ENCODE assay signal across 14 cellular contexts in genomic region chr3:50587373-50587772, GRCh38. TPM values are rescaled to one million over a fixed set of nuclear protein-coding genes. Genes with fewer than 3 reads are reported as not detected.
A peak's percentile ranks its signal among the peaks of the same experiment; 100 is the strongest.
DNase-seq lines count a peak whose midpoint lies in the region; ATAC-seq and TF ChIP-seq lines count a peak whose summit lies in the region.
"Had no signal": no experiment of that assay in that cellular context is flagged by ENCODE, and none has a peak within 500 bp of the region (broad histone marks: within the 10 kb centered on the region; RNA-seq: fewer than 3 reads in every experiment).

No MANE protein-coding gene starts in this region.

- no peaks in the 10 kb centered on the region for H3K9me3 Mint-ChIP-seq in activated naive CD4-positive, alpha-beta T cell treated with anti-CD3 and anti-CD28 coated beads, Interleukin-2, amount 50 U/mL, for 24 hours
- no peaks in the 10 kb centered on the region for H3K9me3 Mint-ChIP-seq in activated CD8-positive, alpha-beta T cell treated with anti-CD3 and anti-CD28 coated beads, Interleukin-2, amount 10 ng/mL, durations not matched to agents 7 days and 5 days (ENCODE audit: insufficient read depth)
- H3K9me3 Mint-ChIP-seq in stimulated activated memory B cell treated with anti-CD40 and anti-IgM and Interleukin-4, amounts not matched to agents 10 μg/mL and 1 μg/mL and 100 μg/mL, for 72 hours = no peaks in the 10 kb centered on the region

- peak overlapping the region; percentile 61 for H3K4me3 Mint-ChIP-seq in activated naive CD4-positive, alpha-beta T cell treated with anti-CD3 and anti-CD28 coated beads, Interleukin-2, amount 50 U/mL, for 24 hours
- peak overlapping the region; percentile 15 for H3K4me3 Mint-ChIP-seq in activated CD8-positive, alpha-beta T cell treated with anti-CD3 and anti-CD28 coated beads, Interleukin-2, amount 10 ng/mL, durations not matched to agents 7 days and 5 days
- no peak overlapping the region for H3K4me3 Mint-ChIP-seq in stimulated activated memory B cell treated with anti-CD40 and anti-IgM and Interleukin-4, amounts not matched to agents 10 μg/mL and 1 μg/mL and 100 μg/mL, for 72 hours

- H3K4me1 Mint-ChIP-seq in activated naive CD4-positive, alpha-beta T cell treated with anti-CD3 and anti-CD28 coated beads, Interleukin-2, amount 50 U/mL, for 24 hours = peaks cover 75% of the 10 kb centered on the region
- peaks cover 96% of the 10 kb centered on the region for H3K4me1 Mint-ChIP-seq in activated CD8-positive, alpha-beta T cell treated with anti-CD3 and anti-CD28 coated beads, Interleukin-2, amount 10 ng/mL, durations not matched to agents 7 days and 5 days (ENCODE audit: low read depth)
- peaks cover 57% of the 10 kb centered on the region for H3K4me1 Mint-ChIP-seq in stimulated activated memory B cell treated with anti-CD40 and anti-IgM and Interleukin-4, amounts not matched to agents 10 μg/mL and 1 μg/mL and 100 μg/mL, for 72 hours

- intact Hi-C loops in heart left ventricle (cut with DNase I) = loop anchor here in 1 of 10 donors (2.0 kb wide), 1 partner anchor 13 kb away; no protein-coding TSS in a partner anchor

- H3K9me3 ChIP-seq in heart left ventricle = no peaks in the 10 kb centered on the region
- H3K9me3 ChIP-seq: HAP-1, MG63, ovary, stomach had no signal

- peak overlapping the region; percentile 89 for H3K27ac Mint-ChIP-seq in activated naive CD4-positive, alpha-beta T cell treated with anti-CD3 and anti-CD28 coated beads, Interleukin-2, amount 50 U/mL, for 24 hours
- peak overlapping the region; percentile 98 for H3K27ac Mint-ChIP-seq in activated CD8-positive, alpha-beta T cell treated with anti-CD3 and anti-CD28 coated beads, Interleukin-2, amount 10 ng/mL, durations not matched to agents 7 days and 5 days
- H3K27ac Mint-ChIP-seq in stimulated activated memory B cell treated with anti-CD40 and anti-IgM and Interleukin-4, amounts not matched to agents 10 μg/mL and 1 μg/mL and 100 μg/mL, for 72 hours = peak overlapping the region; percentile 98

- POLR2A ChIA-PET in activated CD8-positive, alpha-beta T cell treated with anti-CD3 and anti-CD28 coated beads, Interleukin-2, amount 10 ng/mL, durations not matched to agents 7 days and 5 days (lab: Charles Lee) = interaction anchor here (0.7 to 11.1 kb wide), 3 partner anchors 13 to 23 kb away, joined by 3 to 970 read pairs (median 612); partner anchors contain the start of genes C3orf18, CISH and HEMK1

- CTCF ChIA-PET in activated CD8-positive, alpha-beta T cell treated with anti-CD3 and anti-CD28 coated beads, Interleukin-2, amount 10 ng/mL, durations not matched to agents 7 days and 5 days (lab: Charles Lee) = interaction anchor here (11.1 kb wide), 2 partner anchors 15 to 22 kb away, joined by 387 to 535 read pairs; partner anchors contain the start of genes C3orf18, CISH, HEMK1 and MAPKAPK3

- H3K4me1 ChIP-seq in heart left ventricle = peaks cover 5 to 82% (median 54%) of the 10 kb centered on the region in 12 donors
- H3K4me1 ChIP-seq: HAP-1 had no signal

- 57 to 73% (median 66%) methylated on average over 6 of the region's 6 CpGs for WGBS in heart left ventricle, 4 donors

- no peak for ATAC-seq in activated CD8-positive, alpha-beta T cell treated with anti-CD3 and anti-CD28 coated beads, Interleukin-2, amount 10 ng/mL, durations not matched to agents 7 days and 5 days
- ATAC-seq in heart left ventricle = peak; percentile 25 to 63 (median 57)
- no peak for ATAC-seq in stimulated activated memory B cell treated with anti-CD40 and anti-IgM and Interleukin-4, amounts not matched to agents 10 μg/mL and 1 μg/mL and 100 μg/mL, for 72 hours

- TF ChIP-seq POLR2A in heart left ventricle (IDR thresholded peaks at IDR 0.05) = no peak

- no peaks in the 10 kb centered on the region for H3K27me3 Mint-ChIP-seq in activated naive CD4-positive, alpha-beta T cell treated with anti-CD3 and anti-CD28 coated beads, Interleukin-2, amount 50 U/mL, for 24 hours
- no peaks in the 10 kb centered on the region for H3K27me3 Mint-ChIP-seq in activated CD8-positive, alpha-beta T cell treated with anti-CD3 and anti-CD28 coated beads, Interleukin-2, amount 10 ng/mL, durations not matched to agents 7 days and 5 days (ENCODE audit: low read depth)
- no peaks in the 10 kb centered on the region for H3K27me3 Mint-ChIP-seq in stimulated activated memory B cell treated with anti-CD40 and anti-IgM and Interleukin-4, amounts not matched to agents 10 μg/mL and 1 μg/mL and 100 μg/mL, for 72 hours

- DNase-seq in activated naive CD4-positive, alpha-beta T cell (lab: John Stamatoyannopoulos, UW) = no peak
- no peak for DNase-seq in activated CD8-positive, alpha-beta T cell treated with anti-CD3 and anti-CD28 coated beads, Interleukin-2, amount 10 ng/mL, durations not matched to agents 7 days and 5 days
- peak in 3 of 5 donors; percentile 48 to 75 (median 48) for DNase-seq in heart left ventricle
- DNase-seq in stimulated activated CD4-positive, alpha-beta T cell treated with anti-CD3 and anti-CD28 coated beads, Interleukin-2, amount 100 ng/mL, for 48 hours = no peak
- no peak for DNase-seq in stimulated activated CD4-positive, alpha-beta T cell treated with anti-CD3 and anti-CD28 coated beads, Interleukin-2, amount 100 ng/mL, for 24 hours
- no peak for DNase-seq in amniotic stem cell (lab: John Stamatoyannopoulos, UW)
- DNase-seq: DMS79 treated with DMSO at 0.1 percent for 48 hours; MG63; ovary; stimulated activated CD4-positive, alpha-beta T cell treated with anti-CD3 and anti-CD28 coated beads, Interleukin-4, amount 100 ng/mL, for 1 hour; stomach had no signal

- H3K27ac ChIP-seq in heart left ventricle = peak overlapping the region in 11 of 12 donors; percentile 18 to 96 (median 78)
- H3K27ac ChIP-seq: stomach had no signal

- H3K36me3 Mint-ChIP-seq in activated naive CD4-positive, alpha-beta T cell treated with anti-CD3 and anti-CD28 coated beads, Interleukin-2, amount 50 U/mL, for 24 hours = peaks cover 8% of the 10 kb centered on the region
- peaks cover 64% of the 10 kb centered on the region for H3K36me3 Mint-ChIP-seq in activated CD8-positive, alpha-beta T cell treated with anti-CD3 and anti-CD28 coated beads, Interleukin-2, amount 10 ng/mL, durations not matched to agents 7 days and 5 days (ENCODE audit: low read depth)
- peaks cover 14% of the 10 kb centered on the region for H3K36me3 Mint-ChIP-seq in stimulated activated memory B cell treated with anti-CD40 and anti-IgM and Interleukin-4, amounts not matched to agents 10 μg/mL and 1 μg/mL and 100 μg/mL, for 72 hours

- H3K36me3 ChIP-seq in heart left ventricle = peaks cover 0 to 9% (median 0%) of the 10 kb centered on the region in 9 donors
- H3K36me3 ChIP-seq: MG63, ovary had no signal

- no peak for TF ChIP-seq CTCF in heart left ventricle (IDR thresholded peaks at IDR 0.05)

- no peaks in the 10 kb centered on the region for H3K27me3 ChIP-seq in heart left ventricle
- H3K27me3 ChIP-seq: MG63, ovary, stomach had no signal

- no peak overlapping the region for H3K4me3 ChIP-seq in heart left ventricle
- H3K4me3 ChIP-seq: HAP-1, MG63, ovary, stomach had no signal

RNA-seq across cellular contexts. Expression of gene HEMK1, which starts 18.1 kb away (rescaled TPM):
- total RNA-seq in activated CD8-positive, alpha-beta T cell treated with anti-CD3 and anti-CD28 coated beads, Interleukin-2, amount 10 ng/mL, durations not matched to agents 7 days and 5 days = 10 to 100 TPM; 83.3 to 86.0 TPM
- total RNA-seq in heart left ventricle = 10 to 100 TPM in 7 of 9 donors, 1 to 10 TPM in 2; 7.8 to 19.7 (median 13.8) TPM
- polyA plus RNA-seq in heart left ventricle = 10 to 100 TPM; 10.9 to 16.7 TPM

RNA-seq across cellular contexts. Expression of gene C3orf18, which starts 19.8 kb away (rescaled TPM):
- total RNA-seq in activated CD8-positive, alpha-beta T cell treated with anti-CD3 and anti-CD28 coated beads, Interleukin-2, amount 10 ng/mL, durations not matched to agents 7 days and 5 days = 10 to 100 TPM; 58.5 to 61.6 TPM
- total RNA-seq in heart left ventricle = 10 to 100 TPM; 25.4 to 56.8 (median 40.0) TPM
- polyA plus RNA-seq in heart left ventricle = 10 to 100 TPM; 28.7 to 28.9 TPM

RNA-seq across cellular contexts. Expression of gene CISH, which starts 24.2 kb away (rescaled TPM):
- 100 to 1,000 TPM; 380 to 394 TPM for total RNA-seq in activated CD8-positive, alpha-beta T cell treated with anti-CD3 and anti-CD28 coated beads, Interleukin-2, amount 10 ng/mL, durations not matched to agents 7 days and 5 days
- 10 to 100 TPM; 10.1 to 57.0 (median 20.3) TPM for total RNA-seq in heart left ventricle
- 10 to 100 TPM in 1 of 2 donors, 1 to 10 TPM in 1; 6.9 to 30.1 TPM for polyA plus RNA-seq in heart left ventricle

RNA-seq across cellular contexts. Expression of gene MAPKAPK3, which starts 29.6 kb away (rescaled TPM):
- 100 to 1,000 TPM; 224 to 225 TPM for total RNA-seq in activated CD8-positive, alpha-beta T cell treated with anti-CD3 and anti-CD28 coated beads, Interleukin-2, amount 10 ng/mL, durations not matched to agents 7 days and 5 days
- 100 to 1,000 TPM; 239 to 398 (median 316) TPM for total RNA-seq in heart left ventricle
- polyA plus RNA-seq in heart left ventricle = 100 to 1,000 TPM; 226 to 247 TPM

Comparison
In these comparisons a context has a peak if more than half of its experiments do, and no peak if none do; other contexts are left out.
1. DNase-seq: peak in heart left ventricle (3 of 5); none in activated naive CD4-positive, alpha-beta T cell (0 of 4), activated CD8-positive, alpha-beta T cell treated with anti-CD3 and anti-CD28 coated beads, Interleukin-2, amount 10 ng/mL, durations not matched to agents 7 days and 5 days (single experiment), stimulated activated CD4-positive, alpha-beta T cell treated with anti-CD3 and anti-CD28 coated beads, Interleukin-2, amount 100 ng/mL, for 48 hours (0 of 2), stimulated activated CD4-positive, alpha-beta T cell treated with anti-CD3 and anti-CD28 coated beads, Interleukin-2, amount 100 ng/mL, for 24 hours (0 of 2) and amniotic stem cell (single experiment).
2. ATAC-seq: peak in heart left ventricle (4 of 4); none in activated CD8-positive, alpha-beta T cell treated with anti-CD3 and anti-CD28 coated beads, Interleukin-2, amount 10 ng/mL, durations not matched to agents 7 days and 5 days (single experiment) and stimulated activated memory B cell treated with anti-CD40 and anti-IgM and Interleukin-4, amounts not matched to agents 10 μg/mL and 1 μg/mL and 100 μg/mL, for 72 hours (single experiment).
3. RNA of gene HEMK1, which starts 18.1 kb away (total RNA-seq): 83.3 to 86.0 TPM in activated CD8-positive, alpha-beta T cell treated with anti-CD3 and anti-CD28 coated beads, Interleukin-2, amount 10 ng/mL, durations not matched to agents 7 days and 5 days; 7.8 to 19.7 TPM in heart left ventricle; every median in the first group is over 4 times any median in the second.
4. RNA of gene CISH, which starts 24.2 kb away (total RNA-seq): 380 to 394 TPM in activated CD8-positive, alpha-beta T cell treated with anti-CD3 and anti-CD28 coated beads, Interleukin-2, amount 10 ng/mL, durations not matched to agents 7 days and 5 days; 10.1 to 57.0 TPM in heart left ventricle; every median in the first group is over 4 times any median in the second.
5. Peak in every context shown above with its lines, with median percentiles within 50 percentile points of each other: H3K27ac Mint-ChIP-seq.